14 cellular contexts compared by ENCODE assay signal in genomic region chr9:91151741-91152095, GRCh38.
DNase-seq lines count a peak whose midpoint lies in the region; ATAC-seq and TF ChIP-seq lines count a peak whose summit lies in the region.
"Had no signal": no experiment of that assay in that cellular context is flagged by ENCODE, and none has a peak within 500 bp of the region (broad histone marks: within the 10 kb centered on the region; RNA-seq: fewer than 3 reads in every experiment).

No MANE protein-coding gene starts in this region.

- H3K4me1 Mint-ChIP-seq in CD4-positive, alpha-beta T cell (ENCODE audit: low read depth), result peaks cover 51% of the 10 kb centered on the region
- peaks cover 60% of the 10 kb centered on the region for H3K4me1 Mint-ChIP-seq in activated naive CD8-positive, alpha-beta T cell treated with anti-CD3 and anti-CD28 coated beads for 36 hours

- no peak for DNase-seq in CD4-positive, alpha-beta T cell
- DNase-seq in activated naive CD8-positive, alpha-beta T cell treated with anti-CD3 and anti-CD28 coated beads for 36 hours, result no peak
- no peak for DNase-seq in spleen
- DNase-seq in globus pallidus (ENCODE audit: low spot score), result no peak
- DNase-seq in mucosa of gallbladder (ENCODE audit: low spot score), result no peak
- no peak for DNase-seq in GOT3 (lab: John Stamatoyannopoulos, UW)
- DNase-seq: erythroblast, heart left ventricle, kidney glomerular epithelial cell, NCI-H226, retina had no signal

- H3K27me3 ChIP-seq in CD4-positive, alpha-beta T cell (ENCODE audit: control insufficient read depth, insufficient read depth, low read length), result no peaks in the 10 kb centered on the region
- no peaks in the 10 kb centered on the region for H3K27me3 ChIP-seq in spleen (replicated peaks in 1 of 7)
- H3K27me3 ChIP-seq: heart left ventricle had no signal

- no peaks in the 10 kb centered on the region for H3K27me3 Mint-ChIP-seq in CD4-positive, alpha-beta T cell
- H3K27me3 Mint-ChIP-seq in activated naive CD8-positive, alpha-beta T cell treated with anti-CD3 and anti-CD28 coated beads for 36 hours, result no peaks in the 10 kb centered on the region

- H3K4me3 ChIP-seq in spleen, result no peak overlapping the region
- H3K4me3 ChIP-seq: GM23338, heart left ventricle had no signal

- H3K9me3 Mint-ChIP-seq in CD4-positive, alpha-beta T cell, result no peaks in the 10 kb centered on the region
- H3K9me3 Mint-ChIP-seq in activated naive CD8-positive, alpha-beta T cell treated with anti-CD3 and anti-CD28 coated beads for 36 hours, result peaks cover 30% of the 10 kb centered on the region

- H3K4me3 Mint-ChIP-seq in CD4-positive, alpha-beta T cell, result no peak overlapping the region
- H3K4me3 Mint-ChIP-seq in activated naive CD8-positive, alpha-beta T cell treated with anti-CD3 and anti-CD28 coated beads for 36 hours, result peak overlapping the region; percentile 30
- H3K4me3 Mint-ChIP-seq: GM23338 had no signal

- no peak for TF ChIP-seq POLR2A in spleen (IDR thresholded peaks at IDR 0.05)

- intact Hi-C loops in CD4-positive, alpha-beta T cell (cut with DNase I, micrococcal nuclease), result loop anchor here in 1 of 2 experiments (1.0 to 5.0 kb wide), 3 partner anchors 42 to 104 kb away; no protein-coding TSS in a partner anchor
- intact Hi-C loops in spleen (cut with DNase I; ENCODE audit: low total_unique reads), result no loop called here

- no peak for ATAC-seq in CD4-positive, alpha-beta T cell (ENCODE audit: poor library complexity)
- no peak for ATAC-seq in GM18867 (IDR thresholded peaks at IDR 0.05; ENCODE audit: unreplicated experiment)
- ATAC-seq: GM23338 had no signal

- H3K27ac ChIP-seq in CD4-positive, alpha-beta T cell (ENCODE audit: low read depth, low read length), result no peak overlapping the region
- H3K27ac ChIP-seq in KOPT-K1 (ENCODE audit: low read depth, low read length, poor library complexity, severe bottlenecking) (peak overlapping the region; percentile 84), spleen (peak overlapping the region in 6 of 8 donors; percentile 55 to 86 (median 66))
- H3K27ac ChIP-seq: heart left ventricle had no signal

- H3K36me3 Mint-ChIP-seq in CD4-positive, alpha-beta T cell (ENCODE audit: low read depth), result no peaks in the 10 kb centered on the region
- peaks cover 39% of the 10 kb centered on the region for H3K36me3 Mint-ChIP-seq in activated naive CD8-positive, alpha-beta T cell treated with anti-CD3 and anti-CD28 coated beads for 36 hours

- TF ChIP-seq CTCF in CD4-positive, alpha-beta T cell (IDR thresholded peaks at IDR 0.05), result no peak
- no peak for TF ChIP-seq CTCF in spleen (IDR thresholded peaks at IDR 0.05 in 8 of 11, conservative IDR thresholded peaks at IDR 0.05 in 3 of 11)

- CTCF ChIA-PET in CD4-positive, alpha-beta T cell (lab: Charles Lee), result no interaction called here

- WGBS in spleen, 5 donors, result 60 to 75% (median 66%) methylated on average over 3 of the region's 3 CpGs

- H3K36me3 ChIP-seq in KOPT-K1 (ENCODE audit: insufficient read depth, low read length), result no peaks in the 10 kb centered on the region
- H3K36me3 ChIP-seq in spleen, result no peaks in the 10 kb centered on the region
- H3K36me3 ChIP-seq: heart left ventricle had no signal

- POLR2A ChIA-PET in CD4-positive, alpha-beta T cell (lab: Charles Lee), result interaction anchor here (1.2 to 1.4 kb wide), 2 partner anchors 41 to 52 kb away, joined by 3 to 4 read pairs; no protein-coding TSS in a partner anchor

- H3K4me1 ChIP-seq in spleen, result peaks cover 0 to 47% (median 35%) of the 10 kb centered on the region in 6 donors

- peak overlapping the region; percentile 43 for H3K27ac Mint-ChIP-seq in CD4-positive, alpha-beta T cell
- peak overlapping the region; percentile 88 for H3K27ac Mint-ChIP-seq in activated naive CD8-positive, alpha-beta T cell treated with anti-CD3 and anti-CD28 coated beads for 36 hours
- H3K27ac Mint-ChIP-seq: GM23338 had no signal

- H3K9me3 ChIP-seq in CD4-positive, alpha-beta T cell (ENCODE audit: control insufficient read depth, low read length), result no peaks in the 10 kb centered on the region
- H3K9me3 ChIP-seq in KOPT-K1 (ENCODE audit: insufficient read depth, low read length, poor library complexity, severe bottlenecking) (peaks cover 18% of the 10 kb centered on the region), spleen (peaks cover 0 to 8% (median 0%) of the 10 kb centered on the region in 8 donors)
